16 cellular contexts compared by ENCODE assay signal in genomic region chr9:17783227-17783626, GRCh38.
DNase-seq lines count a peak whose midpoint lies in the region; ATAC-seq and TF ChIP-seq lines count a peak whose summit lies in the region.
"Had no signal": no experiment of that assay in that cellular context is flagged by ENCODE, and none has a peak within 500 bp of the region (broad histone marks: within the 10 kb centered on the region; RNA-seq: fewer than 3 reads in every experiment).

No MANE protein-coding gene starts in this region.

- 60% methylated on average over 1 of the region's 1 CpG; no CpG with 5 or more reads in 1 of the 2 experiments for WGBS in mesodermal cell (ENCODE audit: insufficient coverage in 2 of 2), 2 experiments
- 43 to 49% methylated on average over 1 of the region's 1 CpG for WGBS in aorta, 2 donors

- H3K36me3 ChIP-seq in mesodermal cell (ENCODE audit: control insufficient read depth, insufficient read depth, low read length) (no peaks in the 10 kb centered on the region), aorta (ENCODE audit: control insufficient read depth in 1 of 2, insufficient read depth in 2 of 2, low read length in 1 of 2) (no peaks in the 10 kb centered on the region), OCI-LY7 (ENCODE audit: insufficient read depth, low read length) (no peaks in the 10 kb centered on the region)
- H3K36me3 ChIP-seq: BLaER1 had no signal

- H3K27me3 Mint-ChIP-seq in CD14-positive monocyte (ENCODE audit: low read depth in 3 of 3): peaks cover under 1 to 4% (median 2%) of the 10 kb centered on the region in 3 donors

- CTCF ChIA-PET in OCI-LY7 (lab: Charles Lee; ENCODE audit: unreplicated experiment): no interaction called here

- H3K27ac Mint-ChIP-seq in CD14-positive monocyte: no peak overlapping the region
- H3K27ac Mint-ChIP-seq: CD4-positive, alpha-beta T cell had no signal

- H3K27ac ChIP-seq in mesodermal cell (ENCODE audit: low read depth, low read length, severe bottlenecking) (peak overlapping the region; percentile 83), aorta (ENCODE audit: low read depth in 1 of 2, low read length in 2 of 2) (no peak overlapping the region), OCI-LY7 (ENCODE audit: low read depth, low read length, poor library complexity, severe bottlenecking) (no peak overlapping the region)
- H3K27ac ChIP-seq: 22Rv1, BLaER1 had no signal

- DNase-seq in NCI-H82 (lab: John Stamatoyannopoulos, UW): peak; percentile 4
- DNase-seq in NCI-H82 treated with DMSO at 0.1 percent for 48 hours (lab: John Stamatoyannopoulos, UW; ENCODE audit: unreplicated experiment): no peak
- DNase-seq in fibroblast of villous mesenchyme (ENCODE audit: low read depth): peak; percentile 10
- DNase-seq in aorta: no peak
- no peak for DNase-seq in CD14-positive monocyte (ENCODE audit: low spot score)
- no peak for DNase-seq in OCI-LY7 (ENCODE audit: low spot score)
- DNase-seq in middle frontal gyrus (ENCODE audit: extremely low spot score, low spot score): no peak
- DNase-seq: Calu3; CD4-positive, alpha-beta T cell; DMS 273 treated with DMSO at 0.1 percent for 48 hours; IMR-90 had no signal

- intact Hi-C loops in aorta (cut with DNase I): no loop called here
- intact Hi-C loops in CD14-positive monocyte (cut with micrococcal nuclease): no loop called here
- intact Hi-C loops in OCI-LY7 (cut with micrococcal nuclease; ENCODE audit: unreplicated experiment): no loop called here

- H3K4me1 ChIP-seq in mesodermal cell (ENCODE audit: control insufficient read depth, insufficient read depth, low read length, poor library complexity, severe bottlenecking) (peaks cover 10% of the 10 kb centered on the region), aorta (ENCODE audit: control insufficient read depth in 1 of 2, insufficient read depth in 2 of 2, low read length in 2 of 2) (no peaks in the 10 kb centered on the region), OCI-LY7 (ENCODE audit: insufficient read depth, low read length, poor library complexity, severe bottlenecking) (no peaks in the 10 kb centered on the region)
- H3K4me1 ChIP-seq: BLaER1 had no signal

- TF ChIP-seq CTCF in fibroblast of villous mesenchyme (IDR thresholded peaks at IDR 0.05; ENCODE audit: insufficient read depth, low read depth, low read length): no peak
- TF ChIP-seq CTCF in CD14-positive monocyte (IDR thresholded peaks at IDR 0.05): no peak
- no peak for TF ChIP-seq CTCF in OCI-LY7 (conservative IDR thresholded peaks at IDR 0.05; ENCODE audit: low read length)

- H3K79me2 ChIP-seq in OCI-LY7 (ENCODE audit: insufficient read depth, low read depth, low read length): no peaks in the 10 kb centered on the region

- no TSS peak for BruUV-seq in OCI-LY7 (replicated peaks; lab: Mats Ljungman, UMichigan)

- H3K9me2 ChIP-seq in OCI-LY7 (ENCODE audit: insufficient read depth, low read length): no peaks in the 10 kb centered on the region

- H3K9me3 Mint-ChIP-seq in CD14-positive monocyte: peaks cover 0 to 3% (median 2%) of the 10 kb centered on the region in 7 donors

- H3K9me3 ChIP-seq in mesodermal cell (ENCODE audit: control insufficient read depth, low read length) (peaks cover 3% of the 10 kb centered on the region), aorta (ENCODE audit: control insufficient read depth, low read length) (no peaks in the 10 kb centered on the region), OCI-LY7 (ENCODE audit: low read length) (no peaks in the 10 kb centered on the region)
- H3K9me3 ChIP-seq: BLaER1 had no signal

- H3K4me3 ChIP-seq in fibroblast of villous mesenchyme (ENCODE audit: low read depth, low read length) (no peak overlapping the region), mesodermal cell (ENCODE audit: extremely low read depth, insufficient read depth, low read length, poor library complexity, severe bottlenecking) (no peak overlapping the region), aorta (ENCODE audit: low read length in 2 of 2) (no peak overlapping the region), OCI-LY7 (ENCODE audit: low read depth, low read length, poor library complexity, severe bottlenecking) (no peak overlapping the region)
- H3K4me3 ChIP-seq: BLaER1, GM12878 had no signal

- POLR2A ChIA-PET in OCI-LY7 (lab: Charles Lee): no interaction called here

- H3K4me2 ChIP-seq in OCI-LY7 (ENCODE audit: low read length): no peak overlapping the region
- H3K4me2 ChIP-seq: BLaER1 had no signal

- H3K4me3 Mint-ChIP-seq in CD14-positive monocyte: no peak overlapping the region
- H3K4me3 Mint-ChIP-seq: CD4-positive, alpha-beta T cell had no signal

- no peaks in the 10 kb centered on the region for H3K36me3 Mint-ChIP-seq in CD14-positive monocyte

- H2AFZ ChIP-seq in OCI-LY7 (ENCODE audit: low read length): no peak overlapping the region

- H3K4me1 Mint-ChIP-seq in CD14-positive monocyte: no peaks in the 10 kb centered on the region

- ATAC-seq in aorta (ENCODE audit: low FRiP score): peak; percentile 48
- ATAC-seq: GM12878, HCT116 had no signal

- H4K20me1 ChIP-seq in OCI-LY7 (ENCODE audit: insufficient read depth, low read length): no peaks in the 10 kb centered on the region
- H4K20me1 ChIP-seq: BLaER1 had no signal

- H3K27me3 ChIP-seq in aorta (ENCODE audit: control insufficient read depth in 1 of 2, insufficient read depth in 2 of 2, low read length in 1 of 2): no peaks in the 10 kb centered on the region
- H3K27me3 ChIP-seq: BLaER1 had no signal

Comparison
In these comparisons a context has a peak if more than half of its experiments do, and no peak if none do; other contexts are left out.
1. DNase-seq: peak in NCI-H82 (single experiment) and fibroblast of villous mesenchyme (single experiment); none in NCI-H82 treated with DMSO at 0.1 percent for 48 hours (single experiment), aorta (0 of 2), CD14-positive monocyte (single experiment), OCI-LY7 (single experiment) and middle frontal gyrus (single experiment).